27 cellular contexts compared by ENCODE assay signal in the genomic region with DNA sequence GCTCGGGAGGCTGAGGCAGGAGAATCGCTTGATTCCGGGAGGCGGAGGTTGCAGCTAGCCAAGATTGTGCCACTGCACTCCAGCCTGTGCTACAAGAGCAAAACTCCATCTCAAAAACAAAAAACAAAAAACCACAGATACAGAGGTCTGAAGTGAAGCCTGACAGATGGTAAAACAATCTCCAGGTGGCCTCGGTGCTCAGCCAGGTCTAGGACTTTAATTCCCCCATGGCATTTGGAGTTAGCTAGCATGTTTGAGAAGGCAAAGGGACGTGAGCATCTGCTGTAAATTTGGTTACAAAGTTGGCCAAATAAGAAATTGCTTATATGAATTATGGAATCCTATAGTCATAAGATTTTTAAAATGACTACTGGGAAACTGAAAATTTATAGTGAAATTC.
"Had no signal": no experiment of that assay in that cellular context is flagged by ENCODE, and none has a peak within 500 bp of the region (broad histone marks: within the 10 kb centered on the region; RNA-seq: fewer than 3 reads in every experiment).

No MANE protein-coding gene starts in this region.

- DNase-seq: activated CD4-positive, alpha-beta memory T cell treated with anti-CD3 and anti-CD28 coated beads, Interleukin-2, amount 10 ng/mL, durations not matched to agents 7 days and 5 days; activated CD4-positive, alpha-beta T cell treated with anti-CD3 and anti-CD28 coated beads for 1 hour; activated CD4-positive, alpha-beta T cell treated with anti-CD3 and anti-CD28 coated beads for 4 hours; activated CD4-positive, alpha-beta T cell treated with anti-CD3 and anti-CD28 coated beads, Interleukin-2, amount 10 ng/mL, durations not matched to agents 7 days and 5 days; activated CD4-positive, alpha-beta T cell treated with anti-CD3 and anti-CD28 coated beads, Interleukin-2, amount 50 U/mL, for 4 hours; activated effector memory CD4-positive, alpha-beta T cell treated with Interleukin-2 at 50 U/mL for 16 hours; activated naive CD4-positive, alpha-beta T cell treated with anti-CD3 and anti-CD28 coated beads for 36 hours; activated naive CD8-positive, alpha-beta T cell treated with anti-CD3 and anti-CD28 coated beads for 36 hours; activated naive CD8-positive, alpha-beta T cell treated with anti-CD3 and anti-CD28 coated beads, Interleukin-2, amount 50 U/mL, for 24 hours; activated T-cell treated with anti-CD3 and anti-CD28 coated beads, Interleukin-2, amount 50 U/mL, for 4 hours; adrenal gland; amygdala; aorta; body of pancreas; caudate nucleus; cortex of kidney; dermis blood vessel endothelial cell; effector CD4-positive, alpha-beta T cell; effector memory CD8-positive, alpha-beta T cell; erythroblast; esophagus squamous epithelium; foreskin melanocyte; heart right ventricle; T-helper 2 cell had no signal

- ATAC-seq: activated naive CD8-positive, alpha-beta T cell treated with anti-CD3 and anti-CD28 coated beads, Interleukin-2, amount 50 U/mL, for 24 hours; activated T-cell treated with anti-CD3 and anti-CD28 coated beads, Interleukin-2, amount 50 U/mL, for 4 hours; activated T-helper 17 cell treated with anti-CD3 and anti-CD28 coated beads, Interleukin-2, amount 50 U/mL, for 72 hours; body of pancreas; effector memory CD8-positive, alpha-beta T cell; gastroesophageal sphincter; heart right ventricle; WTC11 had no signal
